25 cellular contexts compared by ENCODE assay signal in the genomic region with DNA sequence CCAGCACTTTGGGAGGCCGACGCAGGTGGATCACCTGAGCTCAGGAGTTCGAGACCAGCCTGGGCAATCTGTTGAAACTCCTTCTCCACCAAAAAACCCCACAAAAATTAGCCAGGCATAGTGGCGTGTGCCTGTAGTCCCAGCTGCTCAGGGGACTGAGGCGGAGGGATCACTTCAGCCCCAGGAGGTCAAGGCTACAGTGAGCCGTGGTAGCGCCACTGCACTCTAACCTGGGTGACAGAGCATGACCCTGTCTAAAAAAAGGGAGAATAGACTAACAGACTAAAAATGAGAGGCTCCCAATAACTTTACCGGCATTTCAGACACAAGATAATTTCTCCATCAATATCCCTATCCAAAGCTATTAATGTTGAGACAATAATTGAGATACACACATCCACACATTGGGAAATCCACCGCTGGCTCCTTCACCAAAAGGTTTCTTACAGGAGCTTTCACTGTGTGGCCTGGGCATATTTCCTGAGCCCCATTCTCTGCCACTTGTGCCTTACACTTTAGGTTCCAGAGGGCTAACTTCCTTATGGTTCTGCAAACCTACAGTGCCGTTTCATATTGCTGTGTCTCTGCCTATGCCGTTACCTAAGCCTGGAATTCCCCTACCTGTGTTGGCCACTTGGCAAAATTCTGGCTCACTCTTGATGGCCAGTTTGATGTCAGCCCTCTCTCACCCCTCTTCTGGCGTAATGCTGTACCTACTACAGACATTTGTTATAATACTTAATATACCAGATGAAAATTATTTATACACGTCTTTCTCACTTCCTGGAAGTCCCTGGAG.
DNase-seq lines count a peak whose midpoint lies in the region; ATAC-seq and TF ChIP-seq lines count a peak whose summit lies in the region.
"Had no signal": no experiment of that assay in that cellular context is flagged by ENCODE, and none has a peak within 500 bp of the region (broad histone marks: within the 10 kb centered on the region; RNA-seq: fewer than 3 reads in every experiment).

No MANE protein-coding gene starts in this region.

- TF ChIP-seq CTCF in right atrium auricular region (IDR thresholded peaks at IDR 0.05): no peak
- TF ChIP-seq CTCF in sigmoid colon (IDR thresholded peaks at IDR 0.05): no peak
- TF ChIP-seq CTCF in HFFc6 (IDR thresholded peaks at IDR 0.05): no peak
- TF ChIP-seq CTCF in ovary (IDR thresholded peaks at IDR 0.05): no peak

- ATAC-seq in Right ventricle myocardium superior (ENCODE audit: poor library complexity): no peak
- ATAC-seq in left colon: peak; percentile 45
- ATAC-seq: activated T-cell treated with anti-CD3 and anti-CD28 coated beads, Interleukin-2, amount 50 U/mL, for 4 hours; HCT116; stimulated activated naive CD8-positive, alpha-beta T cell treated with anti-CD3 and anti-CD28 coated beads, Interleukin-15, Interleukin-2, amounts not matched to agents 100 U/mL and 50 U/mL, for 24 hours had no signal

- 82 to 88% methylated on average over 13 of the region's 13 CpGs for WGBS in sigmoid colon, 2 donors
- WGBS in ovary, 3 donors: 92 to 96% (median 94%) methylated on average over 13 of the region's 13 CpGs

- H3K27ac ChIP-seq in right atrium auricular region: peak overlapping the region; percentile 63 to 74
- peak overlapping the region; percentile 49 to 92 (median 86) for H3K27ac ChIP-seq in sigmoid colon
- H3K27ac ChIP-seq in ovary: peak overlapping the region in 1 of 2 donors; percentile 78
- H3K27ac ChIP-seq: BLaER1 treated with 17β-estradiol and CSF1 and Interleukin-3, amounts not matched to agents 10 nM and 100 nM had no signal

- DNase-seq in right atrium auricular region (ENCODE audit: low spot score) (no peak), Right ventricle myocardium superior (no peak), left colon (no peak), sigmoid colon (no peak), HFFc6 (no peak), ovary (no peak), HT-29 (ENCODE audit: low spot score) (no peak)
- no peak for DNase-seq in activated CD4-positive, alpha-beta T cell treated with anti-CD3 and anti-CD28 coated beads, Interleukin-2, amount 10 ng/mL, durations not matched to agents 7 days and 5 days
- DNase-seq: ACHN; activated CD4-positive, CD25-positive, alpha-beta regulatory T cell treated with anti-CD3 and anti-CD28 coated beads, Interleukin-2, amount 50 U/mL, for 72 hours; activated CD8-positive, alpha-beta memory T cell treated with anti-CD3 and anti-CD28 coated beads for 24 hours; activated naive CD4-positive, alpha-beta T cell treated with anti-CD3 and anti-CD28 coated beads for 36 hours; activated T-cell treated with anti-CD3 and anti-CD28 coated beads, Interleukin-2, amount 50 U/mL, for 4 hours; anterior cingulate cortex; effector CD8-positive, alpha-beta T cell; glutamatergic neuron; naive B cell; NCI-H1092 treated with DMSO at 0.1 percent for 48 hours; NCI-H2081; NCI-H524; RPMI8226; stimulated activated naive CD8-positive, alpha-beta T cell treated with anti-CD3 and anti-CD28 coated beads, Interleukin-15, Interleukin-2, amounts not matched to agents 100 U/mL and 50 U/mL, for 24 hours; SW 1271 had no signal

- H3K4me1 ChIP-seq in right atrium auricular region: peaks cover 0 to 62% of the 10 kb centered on the region in 2 donors
- H3K4me1 ChIP-seq in sigmoid colon: peaks cover 0 to 76% (median 74%) of the 10 kb centered on the region in 4 donors
- peaks cover 35% of the 10 kb centered on the region for H3K4me1 ChIP-seq in ovary (ENCODE audit: insufficient read depth)

- H3K36me3 Mint-ChIP-seq in HFFc6 (ENCODE audit: low read depth): no peaks in the 10 kb centered on the region; the same call in 1 of the 2 replicates
- H3K36me3 Mint-ChIP-seq in activated CD4-positive, alpha-beta T cell treated with anti-CD3 and anti-CD28 coated beads, Interleukin-2, amount 10 ng/mL, durations not matched to agents 7 days and 5 days (ENCODE audit: low read depth): peaks cover 5% of the 10 kb centered on the region

- POLR2A ChIA-PET in activated CD4-positive, alpha-beta T cell treated with anti-CD3 and anti-CD28 coated beads, Interleukin-2, amount 10 ng/mL, durations not matched to agents 7 days and 5 days (lab: Charles Lee): no interaction called here

- H3K27ac Mint-ChIP-seq in HFFc6: no peak overlapping the region
- H3K27ac Mint-ChIP-seq in activated CD4-positive, alpha-beta T cell treated with anti-CD3 and anti-CD28 coated beads, Interleukin-2, amount 10 ng/mL, durations not matched to agents 7 days and 5 days: no peak overlapping the region
- H3K27ac Mint-ChIP-seq: activated naive CD4-positive, alpha-beta T cell treated with anti-CD3 and anti-CD28 coated beads for 36 hours had no signal

- H3K9me3 ChIP-seq in right atrium auricular region (no peaks in the 10 kb centered on the region), sigmoid colon (no peaks in the 10 kb centered on the region), ovary (no peaks in the 10 kb centered on the region)
- H3K9me3 ChIP-seq: BLaER1 treated with 17β-estradiol and CSF1 and Interleukin-3, amounts not matched to agents 10 nM and 100 nM had no signal

- H3K4me3 Mint-ChIP-seq in HFFc6: no peak overlapping the region
- H3K4me3 Mint-ChIP-seq in activated CD4-positive, alpha-beta T cell treated with anti-CD3 and anti-CD28 coated beads, Interleukin-2, amount 10 ng/mL, durations not matched to agents 7 days and 5 days: no peak overlapping the region
- H3K4me3 Mint-ChIP-seq: activated naive CD4-positive, alpha-beta T cell treated with anti-CD3 and anti-CD28 coated beads for 36 hours; activated T-cell treated with anti-CD3 and anti-CD28 coated beads, Interleukin-2, amount 50 U/mL, for 4 hours; naive B cell had no signal

- H3K36me3 ChIP-seq in right atrium auricular region (no peaks in the 10 kb centered on the region), sigmoid colon (no peaks in the 10 kb centered on the region), ovary (no peaks in the 10 kb centered on the region)

- no peaks in the 10 kb centered on the region for H3K27me3 Mint-ChIP-seq in HFFc6 (ENCODE audit: insufficient read depth)
- H3K27me3 Mint-ChIP-seq in activated CD4-positive, alpha-beta T cell treated with anti-CD3 and anti-CD28 coated beads, Interleukin-2, amount 10 ng/mL, durations not matched to agents 7 days and 5 days: no peaks in the 10 kb centered on the region
- H3K27me3 Mint-ChIP-seq: naive B cell had no signal

- TF ChIP-seq EP300 in sigmoid colon (IDR thresholded peaks at IDR 0.05) (no peak), ovary (IDR thresholded peaks at IDR 0.05) (no peak)

- peaks cover 55% of the 10 kb centered on the region for H3K4me1 Mint-ChIP-seq in HFFc6 (ENCODE audit: low read depth)
- H3K4me1 Mint-ChIP-seq in activated CD4-positive, alpha-beta T cell treated with anti-CD3 and anti-CD28 coated beads, Interleukin-2, amount 10 ng/mL, durations not matched to agents 7 days and 5 days: peaks cover 2% of the 10 kb centered on the region
- H3K4me1 Mint-ChIP-seq: naive B cell had no signal

- H3K4me3 ChIP-seq in right atrium auricular region (no peak overlapping the region), sigmoid colon (no peak overlapping the region), ovary (no peak overlapping the region)
- H3K4me3 ChIP-seq: BLaER1 treated with 17β-estradiol and CSF1 and Interleukin-3, amounts not matched to agents 10 nM and 100 nM had no signal

- intact Hi-C loops in Right ventricle myocardium superior (cut with DNase I) (no loop called here), left colon (cut with DNase I, micrococcal nuclease) (no loop called here), sigmoid colon (cut with DNase I) (loop anchor here (5.0 to 10.0 kb wide), 2 partner anchors 120 to 183 kb away; no protein-coding TSS in a partner anchor), ovary (cut with DNase I) (loop anchor here in 2 of 4 donors (10.0 kb wide), 2 partner anchors 53 to 377 kb away; no protein-coding TSS in a partner anchor)

- CTCF ChIA-PET in activated CD4-positive, alpha-beta T cell treated with anti-CD3 and anti-CD28 coated beads, Interleukin-2, amount 10 ng/mL, durations not matched to agents 7 days and 5 days (lab: Charles Lee): interaction anchor here (0.6 to 1.6 kb wide), 3 partner anchors 13 to 107 kb away, joined by 3 to 5 read pairs (median 3); no protein-coding TSS in a partner anchor

- no peaks in the 10 kb centered on the region for H3K9me3 Mint-ChIP-seq in HFFc6
- H3K9me3 Mint-ChIP-seq in activated CD4-positive, alpha-beta T cell treated with anti-CD3 and anti-CD28 coated beads, Interleukin-2, amount 10 ng/mL, durations not matched to agents 7 days and 5 days: no peaks in the 10 kb centered on the region
- H3K9me3 Mint-ChIP-seq: activated naive CD4-positive, alpha-beta T cell treated with anti-CD3 and anti-CD28 coated beads for 36 hours; activated T-cell treated with anti-CD3 and anti-CD28 coated beads, Interleukin-2, amount 50 U/mL, for 4 hours; naive B cell had no signal

- TF ChIP-seq POLR2A in sigmoid colon (IDR thresholded peaks at IDR 0.05) (no peak), ovary (IDR thresholded peaks at IDR 0.05) (no peak)

- H3K27me3 ChIP-seq in right atrium auricular region (no peaks in the 10 kb centered on the region), sigmoid colon (no peaks in the 10 kb centered on the region), ovary (no peaks in the 10 kb centered on the region)
- H3K27me3 ChIP-seq: BLaER1 treated with 17β-estradiol and CSF1 and Interleukin-3, amounts not matched to agents 10 nM and 100 nM had no signal
